8 cellular contexts compared by ENCODE assay signal in the genomic region with DNA sequence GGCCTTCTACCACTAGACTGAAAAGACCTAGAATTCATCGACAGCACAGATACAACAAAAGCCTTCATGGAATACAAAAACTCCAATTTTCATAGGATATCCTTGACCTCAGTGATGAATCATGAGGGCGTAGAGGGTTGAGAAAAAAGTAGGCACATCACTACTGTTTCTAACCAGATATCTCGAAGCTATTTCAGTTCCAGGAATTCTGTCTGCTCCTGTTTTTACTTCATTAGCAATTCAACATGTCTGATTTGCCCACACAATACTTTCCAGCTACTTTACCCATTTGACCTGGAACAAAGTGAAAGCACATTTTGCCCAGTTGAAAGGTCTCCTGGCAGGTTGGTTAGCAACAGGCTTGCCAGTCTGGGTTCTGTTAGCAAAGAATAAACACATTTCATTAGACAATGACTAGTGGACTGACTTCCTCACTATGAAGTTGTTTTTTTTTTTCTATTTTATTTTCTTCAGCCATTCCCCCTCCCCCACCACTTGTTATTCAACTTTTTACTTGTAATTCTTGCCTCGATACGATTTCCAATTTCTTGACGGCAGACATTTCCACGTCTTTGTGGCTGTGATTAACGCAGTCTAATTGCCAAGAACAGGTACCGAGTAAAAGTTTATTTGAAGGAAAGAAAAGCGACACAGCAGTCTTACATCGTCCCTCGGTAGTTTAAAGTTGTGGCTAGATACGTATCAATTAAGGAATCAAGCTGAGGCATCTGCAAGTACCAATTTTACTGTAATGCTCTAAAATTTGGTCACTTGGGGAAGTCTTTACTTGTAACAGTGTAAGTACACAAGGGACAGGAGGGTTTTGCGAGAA. TPM values are rescaled to one million over a fixed set of nuclear protein-coding genes. Genes with fewer than 3 reads are reported as not detected.
DNase-seq lines count a peak whose midpoint lies in the region; ATAC-seq and TF ChIP-seq lines count a peak whose summit lies in the region.

No MANE protein-coding gene starts in this region.

- peaks cover 12% of the 10 kb centered on the region for H3K27me3 Mint-ChIP-seq in endothelial cell (ENCODE audit: unreplicated experiment)
- peaks cover 13% of the 10 kb centered on the region for H3K27me3 Mint-ChIP-seq in nephron (ENCODE audit: low read depth)

- H3K4me1 ChIP-seq in right atrium auricular region, result peaks cover 0 to 27% of the 10 kb centered on the region in 2 donors

- peak overlapping the region; percentile 61 to 93 for H3K4me3 ChIP-seq in right atrium auricular region
- peak overlapping the region; percentile 94 for H3K4me3 ChIP-seq in SK-N-MC

- peaks cover 10% of the 10 kb centered on the region for H3K36me3 Mint-ChIP-seq in endothelial cell (ENCODE audit: low read depth, unreplicated experiment)
- no peaks in the 10 kb centered on the region for H3K36me3 Mint-ChIP-seq in nephron (ENCODE audit: low read depth)

- H3K4me3 Mint-ChIP-seq in endothelial cell (ENCODE audit: unreplicated experiment) (peak overlapping the region; percentile 90), nephron (peak overlapping the region; percentile 95 to 96 (median 96))

- H3K9ac ChIP-seq in SK-N-MC (ENCODE audit: insufficient read length), result peak overlapping the region; percentile 62

- peak overlapping the region; percentile 84 for H3K27ac Mint-ChIP-seq in endothelial cell (ENCODE audit: unreplicated experiment)
- H3K27ac Mint-ChIP-seq in nephron, result peak overlapping the region; percentile 71 to 97 (median 92)

- H3K9me3 Mint-ChIP-seq in endothelial cell (ENCODE audit: unreplicated experiment) (no peaks in the 10 kb centered on the region), nephron (no peaks in the 10 kb centered on the region)

- TF ChIP-seq CTCF in right atrium auricular region (IDR thresholded peaks at IDR 0.05), result no peak
- no peak for TF ChIP-seq CTCF in endothelial cell (IDR thresholded peaks at IDR 0.05; ENCODE audit: unreplicated experiment)
- no peak for TF ChIP-seq CTCF in nephron (IDR thresholded peaks at IDR 0.05; ENCODE audit: unreplicated experiment in 3 of 3)

- intact Hi-C loops in left cardiac atrium (cut with DNase I), result loop anchor here in 1 of 2 donors (10.0 kb wide), 1 partner anchor 192 kb away; the partner anchor contains the start of gene AKT3

- H3K4me1 Mint-ChIP-seq in endothelial cell (ENCODE audit: unreplicated experiment) (peaks cover 34% of the 10 kb centered on the region), nephron (peaks cover 27% of the 10 kb centered on the region)

- ATAC-seq in left cardiac atrium (no peak), GM21367 (IDR thresholded peaks at IDR 0.05; ENCODE audit: unreplicated experiment) (no peak), GM19035 (IDR thresholded peaks at IDR 0.05; ENCODE audit: unreplicated experiment) (no peak)

- H3K27me3 ChIP-seq in right atrium auricular region, result no peaks in the 10 kb centered on the region

- DNase-seq in right atrium auricular region (ENCODE audit: low spot score), result no peak
- no peak for DNase-seq in left cardiac atrium
- no peak for DNase-seq in SK-N-MC (ENCODE audit: low read depth, low spot score)
- no peak for DNase-seq in endothelial cell (ENCODE audit: low spot score)
- no peak for DNase-seq in ureter (ENCODE audit: low spot score)

- H3K36me3 ChIP-seq in right atrium auricular region (no peaks in the 10 kb centered on the region), SK-N-MC (ENCODE audit: insufficient read depth, low read length) (no peaks in the 10 kb centered on the region)

- peak overlapping the region; percentile 90 to 100 for H3K27ac ChIP-seq in right atrium auricular region
- no peak overlapping the region for H3K27ac ChIP-seq in SK-N-MC

- H3K9me3 ChIP-seq in right atrium auricular region, result no peaks in the 10 kb centered on the region
- no peaks in the 10 kb centered on the region for H3K9me3 ChIP-seq in SK-N-MC (ENCODE audit: low read depth, low read length)

RNA-seq across cellular contexts. Expression of gene ZBTB18, which starts 4.0 kb away (rescaled TPM):
- total RNA-seq in right atrium auricular region, result 10 to 100 TPM; 14.9 to 19.7 TPM
- 10 to 100 TPM; 21.4 to 24.0 TPM for total RNA-seq in left cardiac atrium
- total RNA-seq in endothelial cell (ENCODE audit: unreplicated experiment), result 21.7 TPM
- 14.2 TPM for total RNA-seq in ureter
